ENCODE assay signal across 21 cellular contexts in the genomic region with DNA sequence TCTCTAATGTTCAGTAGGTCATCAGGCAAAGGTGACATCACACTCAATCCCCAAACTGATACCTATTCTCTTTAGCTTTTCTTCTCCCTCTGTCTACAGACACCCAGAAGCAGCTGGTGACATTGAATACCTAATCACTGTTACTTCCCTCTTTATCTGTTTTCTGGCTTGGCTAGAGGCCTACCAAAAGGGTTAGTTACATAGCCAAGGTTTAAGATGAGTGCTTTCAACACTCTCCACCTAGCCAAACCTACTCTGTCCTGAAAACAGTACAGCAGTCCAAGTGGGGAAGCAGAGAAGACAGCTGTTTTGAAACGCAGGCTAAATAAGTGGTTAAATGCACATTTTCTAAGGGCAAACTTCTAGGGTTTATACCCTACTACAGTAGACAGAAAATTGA.
"Had no signal": no experiment of that assay in that cellular context is flagged by ENCODE, and none has a peak within 500 bp of the region (broad histone marks: within the 10 kb centered on the region; RNA-seq: fewer than 3 reads in every experiment).

No MANE protein-coding gene starts in this region.

- H2AFZ ChIP-seq: parathyroid adenoma had no signal

- H3K4me3 ChIP-seq: left lung, lung, prostate gland, spleen, testis, tibial nerve, upper lobe of right lung, vagina had no signal

- H3K4me3 Mint-ChIP-seq: natural killer cell treated with Interleukin-12 subunit alpha and Interleukin-12 subunit beta and Interleukin-15 and Interleukin-18, amount 100 ng/mL, for 72 hours; stimulated activated memory B cell treated with anti-CD40 and anti-IgM and Interleukin-4, amounts not matched to agents 10 μg/mL and 1 μg/mL and 100 μg/mL, for 72 hours; stimulated activated naive CD8-positive, alpha-beta T cell treated with anti-CD3 and anti-CD28 coated beads, Interleukin-15, amount 100 ng/mL, for 72 hours had no signal

- H3K9me3 Mint-ChIP-seq: natural killer cell treated with Interleukin-12 subunit alpha and Interleukin-12 subunit beta and Interleukin-15 and Interleukin-18, amount 100 ng/mL, for 72 hours; stimulated activated memory B cell treated with anti-CD40 and anti-IgM and Interleukin-4, amounts not matched to agents 10 μg/mL and 1 μg/mL and 100 μg/mL, for 72 hours; stimulated activated naive CD8-positive, alpha-beta T cell treated with anti-CD3 and anti-CD28 coated beads, Interleukin-15, amount 100 ng/mL, for 72 hours had no signal

- H3K27me3 ChIP-seq: left lung, spleen, testis, tibial nerve, upper lobe of right lung, vagina had no signal

- H3K9me3 ChIP-seq: left lung, prostate gland, spleen, testis, tibial nerve, upper lobe of right lung, vagina had no signal

- H3K4me1 ChIP-seq: left lung, parathyroid adenoma, prostate gland, spleen, testis, tibial nerve, upper lobe of right lung, vagina had no signal

- DNase-seq: effector memory CD4-positive, alpha-beta T cell; islet precursor cell; left lung; mesenchymal stem cell; midbrain; occipital lobe; spleen; stimulated activated CD4-positive, alpha-beta T cell treated with anti-CD3 and anti-CD28 coated beads, Interleukin-15, amount 100 ng/mL, for 24 hours; stimulated activated CD4-positive, alpha-beta T cell treated with anti-CD3 and anti-CD28 coated beads, Interleukin-1b, Interleukin-23, amount 100 ng/mL, for 48 hours; stimulated activated CD4-positive, alpha-beta T cell treated with anti-CD3 and anti-CD28 coated beads, Interleukin-4, amount 100 ng/mL, for 24 hours; stimulated activated naive CD8-positive, alpha-beta T cell treated with anti-CD3 and anti-CD28 coated beads, Interleukin-15, amount 100 ng/mL, for 72 hours; testis; upper lobe of right lung had no signal

- ATAC-seq: left lung; natural killer cell treated with Interleukin-12 subunit alpha and Interleukin-12 subunit beta and Interleukin-15 and Interleukin-18, amount 100 ng/mL, for 72 hours; sciatic nerve; stimulated activated memory B cell treated with anti-CD40 and anti-IgM and Interleukin-4, amounts not matched to agents 10 μg/mL and 1 μg/mL and 100 μg/mL, for 72 hours; upper lobe of right lung had no signal

- H3K79me2 ChIP-seq: parathyroid adenoma had no signal

- H3K27ac Mint-ChIP-seq: natural killer cell treated with Interleukin-12 subunit alpha and Interleukin-12 subunit beta and Interleukin-15 and Interleukin-18, amount 100 ng/mL, for 72 hours; stimulated activated memory B cell treated with anti-CD40 and anti-IgM and Interleukin-4, amounts not matched to agents 10 μg/mL and 1 μg/mL and 100 μg/mL, for 72 hours; stimulated activated naive CD8-positive, alpha-beta T cell treated with anti-CD3 and anti-CD28 coated beads, Interleukin-15, amount 100 ng/mL, for 72 hours had no signal

- H3K36me3 ChIP-seq: left lung, prostate gland, upper lobe of right lung, vagina had no signal

- H3K27ac ChIP-seq: left lung, parathyroid adenoma, prostate gland, spleen, testis, tibial nerve, upper lobe of right lung, vagina had no signal

- H3K4me1 Mint-ChIP-seq: stimulated activated memory B cell treated with anti-CD40 and anti-IgM and Interleukin-4, amounts not matched to agents 10 μg/mL and 1 μg/mL and 100 μg/mL, for 72 hours; stimulated activated naive CD8-positive, alpha-beta T cell treated with anti-CD3 and anti-CD28 coated beads, Interleukin-15, amount 100 ng/mL, for 72 hours had no signal

- H3K27me3 Mint-ChIP-seq: natural killer cell treated with Interleukin-12 subunit alpha and Interleukin-12 subunit beta and Interleukin-15 and Interleukin-18, amount 100 ng/mL, for 72 hours; stimulated activated memory B cell treated with anti-CD40 and anti-IgM and Interleukin-4, amounts not matched to agents 10 μg/mL and 1 μg/mL and 100 μg/mL, for 72 hours; stimulated activated naive CD8-positive, alpha-beta T cell treated with anti-CD3 and anti-CD28 coated beads, Interleukin-15, amount 100 ng/mL, for 72 hours had no signal
